In the genomic region with DNA sequence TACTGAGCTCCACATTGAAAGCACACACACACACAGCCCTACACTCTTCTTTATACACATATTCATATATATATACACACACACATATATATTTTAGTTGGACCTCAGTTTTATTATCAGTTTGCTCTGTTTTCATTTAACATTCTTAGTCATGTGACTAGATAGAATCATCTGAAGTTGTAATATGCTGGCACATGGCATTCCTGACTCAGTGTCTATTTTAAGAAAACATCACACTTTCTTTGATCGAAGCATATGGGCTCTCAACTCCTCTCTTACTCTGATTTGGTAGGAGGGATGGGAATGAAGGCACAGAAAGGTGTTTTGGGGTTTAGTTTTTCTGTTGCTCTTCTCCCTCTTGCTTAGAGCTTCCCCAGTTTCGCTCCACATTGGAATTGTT, we compare ENCODE assay signal across 14 cellular contexts. TPM values are rescaled to one million over a fixed set of nuclear protein-coding genes. Genes with fewer than 3 reads are reported as not detected.
DNase-seq lines count a peak whose midpoint lies in the region; ATAC-seq and TF ChIP-seq lines count a peak whose summit lies in the region.
"Had no signal": no experiment of that assay in that cellular context is flagged by ENCODE, and none has a peak within 500 bp of the region (broad histone marks: within the 10 kb centered on the region; RNA-seq: fewer than 3 reads in every experiment).

No MANE protein-coding gene starts in this region.

- ATAC-seq in gastroesophageal sphincter (no peak), GM18873 (IDR thresholded peaks at IDR 0.05; ENCODE audit: low FRiP score, unreplicated experiment) (no peak), HG03025 (IDR thresholded peaks at IDR 0.05; ENCODE audit: low FRiP score, unreplicated experiment) (no peak)
- ATAC-seq: WTC11 had no signal

- TF ChIP-seq CTCF in gastroesophageal sphincter (IDR thresholded peaks at IDR 0.05) = no peak

- H3K4me3 ChIP-seq in SJSA1 = no peak overlapping the region
- no peak overlapping the region for H3K4me3 ChIP-seq in gastroesophageal sphincter
- H3K4me3 ChIP-seq in skeletal muscle satellite cell (ENCODE audit: low read length) = no peak overlapping the region

- WGBS in gastroesophageal sphincter (ENCODE audit: low coverage in 1 of 2), 2 donors = 66 to 68% methylated on average over 2 of the region's 2 CpGs

- no peaks in the 10 kb centered on the region for H3K9me3 ChIP-seq in SJSA1 (replicated peaks)
- H3K9me3 ChIP-seq in gastroesophageal sphincter = no peaks in the 10 kb centered on the region
- H3K9me3 ChIP-seq in skeletal muscle satellite cell (replicated peaks; ENCODE audit: low read length) = no peaks in the 10 kb centered on the region

- peaks cover 72% of the 10 kb centered on the region for H3K4me1 ChIP-seq in SJSA1 (replicated peaks)
- peaks cover 42 to 95% (median 54%) of the 10 kb centered on the region in 3 donors for H3K4me1 ChIP-seq in gastroesophageal sphincter
- peaks cover 81% of the 10 kb centered on the region for H3K4me1 ChIP-seq in skeletal muscle satellite cell (ENCODE audit: control insufficient read depth, insufficient read depth, low read length)

- peak overlapping the region; percentile 80 for H3K27ac ChIP-seq in SJSA1
- peak overlapping the region; percentile 32 to 77 (median 56) for H3K27ac ChIP-seq in gastroesophageal sphincter

- H3K4me2 ChIP-seq in skeletal muscle satellite cell (ENCODE audit: low read length) = peak overlapping the region; percentile 80

- peak overlapping the region; percentile 87 for H3K9ac ChIP-seq in skeletal muscle satellite cell (ENCODE audit: low read depth, low read length)

- TF ChIP-seq EP300 in gastroesophageal sphincter (IDR thresholded peaks at IDR 0.05) = no peak

- H3K27me3 ChIP-seq in SJSA1 (replicated peaks) = no peaks in the 10 kb centered on the region
- H3K27me3 ChIP-seq in gastroesophageal sphincter = no peaks in the 10 kb centered on the region
- no peaks in the 10 kb centered on the region for H3K27me3 ChIP-seq in skeletal muscle satellite cell (ENCODE audit: control insufficient read depth, insufficient read depth, low read length)

- DNase-seq in EL = peak; percentile 46
- no peak for DNase-seq in SJSA1 (ENCODE audit: low read depth in 1 of 2, low spot score in 2 of 2)
- DNase-seq in SIG-M5 (lab: John Stamatoyannopoulos, UW) = no peak
- no peak for DNase-seq in RPMI8226
- DNase-seq: activated naive CD4-positive, alpha-beta T cell treated with anti-CD3 and anti-CD28 coated beads, Interleukin-2, amount 50 U/mL, for 16 hours; cerebellar nuclear complex; NCI-H1092 treated with DMSO at 0.1 percent for 48 hours; NCI-H2171 treated with DMSO at 0.1 percent for 48 hours; SW 1271 had no signal

- TF ChIP-seq POLR2A in gastroesophageal sphincter (IDR thresholded peaks at IDR 0.05) = no peak

- H3K36me3 ChIP-seq in SJSA1 (no peaks in the 10 kb centered on the region), gastroesophageal sphincter (no peaks in the 10 kb centered on the region), skeletal muscle satellite cell (ENCODE audit: insufficient read depth, low read length) (no peaks in the 10 kb centered on the region)

RNA-seq across cellular contexts. Expression of a gene that starts 24.8 kb away (rescaled TPM):
- total RNA-seq in SJSA1 (2014; rRNA removed; shearing (Covaris generic)) = 10.1 and 14.8 TPM in 2 replicates
- total RNA-seq in gastroesophageal sphincter = 100 to 1,000 TPM; 136 to 215 (median 176) TPM
- total RNA-seq in skeletal muscle satellite cell (2012; rRNA removed) = 31.4 and 31.9 TPM in 2 replicates
